9 cellular contexts compared by ENCODE assay signal in genomic region chr20:34123309-34123708, GRCh38.
"Had no signal": no experiment of that assay in that cellular context is flagged by ENCODE, and none has a peak within 500 bp of the region (broad histone marks: within the 10 kb centered on the region; RNA-seq: fewer than 3 reads in every experiment).

No MANE protein-coding gene starts in this region.

- H3K4me3 ChIP-seq: GM23338 had no signal

- DNase-seq: H9, HCEC 1CT, IMR-90, KBM-7 had no signal

- H3K4me2 ChIP-seq: GM23338, KMS-11 had no signal

- H3K27ac ChIP-seq: HL-60, KMS-11 had no signal

- FAIRE-seq: H1, H54 had no signal

- H3K9ac ChIP-seq: KMS-11 had no signal

- H2AFZ ChIP-seq: GM23338 had no signal

- ATAC-seq: GM23338 had no signal
